17 cellular contexts compared by ENCODE assay signal in the genomic region with DNA sequence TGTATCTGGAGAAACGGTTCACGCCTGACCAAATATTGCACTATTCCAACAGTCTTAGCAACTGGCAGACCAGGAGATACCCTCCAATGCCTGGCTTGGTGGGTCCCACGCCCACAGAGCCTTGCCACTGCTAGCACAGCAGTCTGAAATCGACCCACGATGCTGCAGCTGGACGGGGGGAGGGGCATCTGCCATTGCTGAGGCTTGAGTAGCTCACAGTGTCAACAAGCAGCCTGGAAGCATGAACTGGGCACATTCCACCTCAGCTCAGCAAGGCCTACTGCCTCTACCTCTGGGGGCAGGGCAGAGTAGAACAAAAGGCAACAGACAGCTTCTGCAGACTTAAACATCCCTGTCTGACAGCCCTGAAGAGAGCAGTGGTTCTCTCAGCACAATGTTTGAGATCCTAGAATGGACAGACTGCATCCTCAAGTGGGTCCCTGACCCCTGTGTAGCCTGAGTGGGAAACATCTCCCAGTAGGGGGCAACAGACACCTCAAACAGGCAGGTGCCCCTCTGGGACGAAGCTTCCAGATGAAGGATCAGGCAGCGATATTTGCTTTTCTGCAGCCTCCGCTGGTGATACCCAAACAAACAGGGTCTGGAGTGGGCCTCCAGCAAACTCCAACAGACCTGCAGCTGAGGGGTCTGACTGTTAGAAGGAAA.
DNase-seq lines count a peak whose midpoint lies in the region; ATAC-seq and TF ChIP-seq lines count a peak whose summit lies in the region.
"Had no signal": no experiment of that assay in that cellular context is flagged by ENCODE, and none has a peak within 500 bp of the region (broad histone marks: within the 10 kb centered on the region; RNA-seq: fewer than 3 reads in every experiment).

No MANE protein-coding gene starts in this region.

- no peak overlapping the region for H3K9ac ChIP-seq in SK-N-SH
- no peak overlapping the region for H3K9ac ChIP-seq in fibroblast of lung (ENCODE audit: insufficient read depth, low read length)
- peak overlapping the region; percentile 76 for H3K9ac ChIP-seq in smooth muscle cell (ENCODE audit: low read depth)

- H3K4me2 ChIP-seq in SK-N-SH, result no peak overlapping the region
- no peak overlapping the region for H3K4me2 ChIP-seq in OCI-LY7 (ENCODE audit: low read length)
- no peak overlapping the region for H3K4me2 ChIP-seq in fibroblast of lung (ENCODE audit: extremely low read depth, insufficient read depth, low read length)
- H3K4me2 ChIP-seq in smooth muscle cell, result peak overlapping the region; percentile 76

- no peak for TF ChIP-seq EP300 in SK-N-SH (IDR thresholded peaks at IDR 0.05; ENCODE audit: borderline replicate concordance in 1 of 2, low read depth in 1 of 2, low read length in 1 of 2)
- TF ChIP-seq EP300 in gastroesophageal sphincter (IDR thresholded peaks at IDR 0.05), result no peak

- H3K4me3 ChIP-seq in SK-N-SH (ENCODE audit: low read depth in 2 of 2, low read length in 1 of 2) (no peak overlapping the region), OCI-LY7 (ENCODE audit: low read depth, low read length, poor library complexity, severe bottlenecking) (no peak overlapping the region), fibroblast of lung (replicated peaks in 1 of 4; ENCODE audit: control extremely low read depth in 1 of 4, insufficient read depth in 1 of 4, low read depth in 3 of 4, low read length in 4 of 4) (no peak overlapping the region), smooth muscle cell (no peak overlapping the region), gastroesophageal sphincter (no peak overlapping the region)
- H3K4me3 ChIP-seq: ovary had no signal

- no peaks in the 10 kb centered on the region for H3K79me2 ChIP-seq in SK-N-SH (ENCODE audit: insufficient read depth)
- H3K79me2 ChIP-seq in OCI-LY7 (ENCODE audit: insufficient read depth, low read depth, low read length), result no peaks in the 10 kb centered on the region
- H3K79me2 ChIP-seq in fibroblast of lung (ENCODE audit: control insufficient read depth, insufficient read depth, low read length), result no peaks in the 10 kb centered on the region
- H3K79me2 ChIP-seq in smooth muscle cell (ENCODE audit: low read depth), result no peaks in the 10 kb centered on the region

- H3K9me3 ChIP-seq in SK-N-SH (no peaks in the 10 kb centered on the region), OCI-LY7 (ENCODE audit: low read length) (no peaks in the 10 kb centered on the region), fibroblast of lung (ENCODE audit: control insufficient read depth, insufficient read depth, low read depth, low read length) (no peaks in the 10 kb centered on the region), smooth muscle cell (replicated peaks; ENCODE audit: low read depth) (no peaks in the 10 kb centered on the region), gastroesophageal sphincter (no peaks in the 10 kb centered on the region)
- H3K9me3 ChIP-seq: ovary had no signal

- H3F3A ChIP-seq in SK-N-SH (replicated peaks; ENCODE audit: insufficient read depth) (no peaks in the 10 kb centered on the region), smooth muscle cell (ENCODE audit: low read depth) (peaks cover 3% of the 10 kb centered on the region)

- CTCF ChIA-PET in SK-N-SH (lab: Yijun Ruan, JAX), result interaction anchor here (0.6 kb wide), 2 partner anchors 31 to 692 kb away, joined by 3 read pairs; no protein-coding TSS in a partner anchor
- CTCF ChIA-PET in OCI-LY7 (lab: Charles Lee; ENCODE audit: unreplicated experiment), result no interaction called here

- 64% methylated on average over 6 of the region's 9 CpGs for WGBS in SK-N-SH (ENCODE audit: low lambda C conversion rate)
- 54% methylated on average over 9 of the region's 9 CpGs for WGBS in smooth muscle cell (ENCODE audit: low lambda C conversion rate)
- no CpG with 5 or more reads among the region's 9 CpGs for WGBS in gastroesophageal sphincter (ENCODE audit: low coverage in 1 of 2), 2 donors

- H3K27me3 ChIP-seq in SK-N-SH (ENCODE audit: insufficient read depth) (no peaks in the 10 kb centered on the region; the same call in 1 of the 2 replicates), fibroblast of lung (ENCODE audit: control insufficient read depth, insufficient read depth, low read length) (no peaks in the 10 kb centered on the region), smooth muscle cell (ENCODE audit: low read depth) (no peaks in the 10 kb centered on the region), gastroesophageal sphincter (no peaks in the 10 kb centered on the region)
- H3K27me3 ChIP-seq: ovary had no signal

- no TSS peak for BruUV-seq in OCI-LY7 (replicated peaks; lab: Mats Ljungman, UMichigan)

- POLR2A ChIA-PET in SK-N-SH (lab: Yijun Ruan, JAX) (no interaction called here), OCI-LY7 (lab: Charles Lee) (interaction anchor here (0.6 kb wide), 1 partner anchor 136 kb away, joined by 9 read pairs; no protein-coding TSS in a partner anchor)

- intact Hi-C loops in OCI-LY7 (cut with micrococcal nuclease; ENCODE audit: unreplicated experiment), result no loop called here

- no peak for TF ChIP-seq POLR2A in gastroesophageal sphincter (IDR thresholded peaks at IDR 0.05)

- H3K4me1 ChIP-seq in SK-N-SH (ENCODE audit: control insufficient read depth in 1 of 2, insufficient read depth in 2 of 2, low read depth in 1 of 2, low read length in 1 of 2) (no peaks in the 10 kb centered on the region; a peak in 1 of 4 replicates), OCI-LY7 (ENCODE audit: insufficient read depth, low read length, poor library complexity, severe bottlenecking) (no peaks in the 10 kb centered on the region), fibroblast of lung (ENCODE audit: control insufficient read depth, extremely low read depth, insufficient read depth, low read length) (no peaks in the 10 kb centered on the region), smooth muscle cell (ENCODE audit: low read depth) (peaks cover 5% of the 10 kb centered on the region), gastroesophageal sphincter (no peaks in the 10 kb centered on the region)

- H3K9me2 ChIP-seq in SK-N-SH (no peaks in the 10 kb centered on the region), OCI-LY7 (ENCODE audit: insufficient read depth, low read length) (no peaks in the 10 kb centered on the region)

- no peak overlapping the region for H2AFZ ChIP-seq in SK-N-SH (ENCODE audit: low read depth)
- H2AFZ ChIP-seq in OCI-LY7 (ENCODE audit: low read length), result no peak overlapping the region
- no peak overlapping the region for H2AFZ ChIP-seq in fibroblast of lung (ENCODE audit: low read length)
- H2AFZ ChIP-seq in smooth muscle cell (ENCODE audit: low read depth), result peak overlapping the region; percentile 41

- no peaks in the 10 kb centered on the region for H4K20me1 ChIP-seq in SK-N-SH (ENCODE audit: insufficient read depth)
- H4K20me1 ChIP-seq in OCI-LY7 (ENCODE audit: insufficient read depth, low read length), result no peaks in the 10 kb centered on the region
- H4K20me1 ChIP-seq in fibroblast of lung (ENCODE audit: control insufficient read depth, extremely low read depth, insufficient read depth, low read length), result no peaks in the 10 kb centered on the region
- no peaks in the 10 kb centered on the region for H4K20me1 ChIP-seq in smooth muscle cell (ENCODE audit: low read depth)

- DNase-seq in SK-N-SH, result no peak
- DNase-seq in OCI-LY7 (ENCODE audit: low spot score), result no peak
- peak; percentile 31 to 37 for DNase-seq in fibroblast of lung (ENCODE audit: low read depth in 2 of 2)
- DNase-seq in smooth muscle cell (lab: John Stamatoyannopoulos, UW; ENCODE audit: unreplicated experiment), result no peak
- DNase-seq: activated CD4-positive, alpha-beta T cell treated with anti-CD3 and anti-CD28 coated beads for 48 hours; activated T-cell treated with anti-CD3 and anti-CD28 coated beads, Interleukin-2, amount 50 U/mL, for 24 hours; cortex of kidney; DMS79 treated with DMSO at 0.1 percent for 48 hours; NCI-H1048; NCI-H345; ovary; RPMI8226; stimulated activated CD4-positive, alpha-beta T cell treated with anti-CD3 and anti-CD28 coated beads, Interleukin-15, amount 100 ng/mL, for 24 hours had no signal

- TF ChIP-seq RAD21 in SK-N-SH (IDR thresholded peaks at IDR 0.05; ENCODE audit: low read length), result no peak

- H3K27ac ChIP-seq in SK-N-SH (ENCODE audit: low read depth in 2 of 2, low read length in 1 of 2), result no peak overlapping the region
- H3K27ac ChIP-seq in OCI-LY7 (ENCODE audit: low read depth, low read length, poor library complexity, severe bottlenecking), result no peak overlapping the region
- no peak overlapping the region for H3K27ac ChIP-seq in fibroblast of lung (ENCODE audit: insufficient read depth, low read length)
- H3K27ac ChIP-seq in smooth muscle cell (ENCODE audit: low read depth), result peak overlapping the region; percentile 95
- H3K27ac ChIP-seq in gastroesophageal sphincter, result no peak overlapping the region
- H3K27ac ChIP-seq: ovary had no signal

- ATAC-seq in SK-N-SH treated with all-trans-retinoic acid at 6 μM for 48 hours, result no peak
- no peak for ATAC-seq in HG02588 (IDR thresholded peaks at IDR 0.05; ENCODE audit: unreplicated experiment)
- ATAC-seq in GM21737 (IDR thresholded peaks at IDR 0.05; ENCODE audit: unreplicated experiment), result no peak
- no peak for ATAC-seq in gastroesophageal sphincter

- peak; percentile 27 for TF ChIP-seq CTCF in SK-N-SH (IDR thresholded peaks at IDR 0.05)
- TF ChIP-seq CTCF in OCI-LY7 (conservative IDR thresholded peaks at IDR 0.05; ENCODE audit: low read length), result peak; percentile 30; the same call in 1 of the 2 replicates
- no peak for TF ChIP-seq CTCF in fibroblast of lung (conservative IDR thresholded peaks at IDR 0.05 in 1 of 2, IDR thresholded peaks at IDR 0.05 in 1 of 2; ENCODE audit: low read depth in 1 of 2, low read length in 2 of 2)
- peak; percentile 28 for TF ChIP-seq CTCF in smooth muscle cell (IDR thresholded peaks at IDR 0.05; ENCODE audit: borderline replicate concordance, insufficient read depth, poor library complexity, severe bottlenecking)
- TF ChIP-seq CTCF in gastroesophageal sphincter (IDR thresholded peaks at IDR 0.05), result no peak

- H3K36me3 ChIP-seq in SK-N-SH (replicated peaks in 1 of 2; ENCODE audit: control insufficient read depth in 1 of 2, insufficient read depth in 2 of 2, low read length in 1 of 2) (no peaks in the 10 kb centered on the region), OCI-LY7 (ENCODE audit: insufficient read depth, low read length) (no peaks in the 10 kb centered on the region), fibroblast of lung (ENCODE audit: control insufficient read depth, insufficient read depth, low read length) (no peaks in the 10 kb centered on the region), smooth muscle cell (ENCODE audit: low read depth) (no peaks in the 10 kb centered on the region), gastroesophageal sphincter (no peaks in the 10 kb centered on the region)
- H3K36me3 ChIP-seq: ovary had no signal

TF ChIP-seq in SK-N-SH, 30 proteins besides CTCF, POLR2A, EP300 and RAD21 (continues in another document):
- TF ChIP-seq ELF1 (IDR thresholded peaks at IDR 0.05), result no peak
- TF ChIP-seq POLR2AphosphoS5 (IDR thresholded peaks at IDR 0.05; ENCODE audit: low read depth, low read length), result no peak

TF ChIP-seq in SK-N-SH treated with all-trans-retinoic acid at 6 μM for 48 hours, 23 proteins besides CTCF, POLR2A, EP300 and RAD21 (continues in another document):
- no peak for TF ChIP-seq ZNF70 (CRISPR knock-in tag; IDR thresholded peaks at IDR 0.05)

Comparison
In these comparisons a context has a peak if more than half of its experiments do, and no peak if none do; other contexts are left out.
1. DNase-seq: peak in fibroblast of lung (2 of 2); none in SK-N-SH (single experiment), OCI-LY7 (single experiment) and smooth muscle cell (single experiment).
2. CTCF ChIP-seq: peak in SK-N-SH (single experiment), OCI-LY7 (single experiment) and smooth muscle cell (single experiment); none in fibroblast of lung (0 of 2) and gastroesophageal sphincter (0 of 4).